Comparison of ENCODE assay signal across 17 cellular contexts in genomic region chr7:78377532-78377931, GRCh38.
DNase-seq lines count a peak whose midpoint lies in the region; ATAC-seq and TF ChIP-seq lines count a peak whose summit lies in the region.
"Had no signal": no experiment of that assay in that cellular context is flagged by ENCODE, and none has a peak within 500 bp of the region (broad histone marks: within the 10 kb centered on the region; RNA-seq: fewer than 3 reads in every experiment).

No MANE protein-coding gene starts in this region.

- H4K20me1 ChIP-seq in HCT116 (ENCODE audit: insufficient read depth), result no peaks in the 10 kb centered on the region
- H4K20me1 ChIP-seq in neural progenitor cell (ENCODE audit: low read depth), result no peaks in the 10 kb centered on the region

- no peak for TF ChIP-seq POLR2A in HCT116 (IDR thresholded peaks at IDR 0.05; ENCODE audit: borderline replicate concordance, extremely low read depth, insufficient read depth, insufficient read length)

- POLR2A ChIA-PET in HCT116 (lab: Charles Lee), result no interaction called here
- POLR2A ChIA-PET in activated CD4-positive, alpha-beta T cell treated with anti-CD3 and anti-CD28 coated beads for 36 hours (lab: Charles Lee), result no interaction called here

- RAD21 ChIA-PET in HCT116 (lab: Charles Lee; ENCODE audit: low non-redundant PET in 1 of 2, low total read pairs in 2 of 2, uncharacterized antibody in 2 of 2, unreplicated experiment in 2 of 2), result no interaction called here

- no TSS peak for BruUV-seq in HCT116 (replicated peaks; lab: Mats Ljungman, UMichigan)

- H3K27ac Mint-ChIP-seq in neural progenitor cell, result no peak overlapping the region
- H3K27ac Mint-ChIP-seq in activated CD4-positive, alpha-beta T cell treated with anti-CD3 and anti-CD28 coated beads for 36 hours, result no peak overlapping the region
- H3K27ac Mint-ChIP-seq: CD8-positive, alpha-beta T cell; IgD-negative memory B cell had no signal

- H3K9ac ChIP-seq in HCT116 (ENCODE audit: low read length) (no peak overlapping the region), neural progenitor cell (no peak overlapping the region)

- TF ChIP-seq CTCF in HCT116 (IDR thresholded peaks at IDR 0.05 in 2 of 3, conservative IDR thresholded peaks at IDR 0.05 in 1 of 3; ENCODE audit: borderline replicate concordance in 1 of 3, insufficient read depth in 1 of 3, low read depth in 2 of 3, low read length in 2 of 3), result no peak; a peak in 1 of 6 replicates
- peak; percentile 5 for TF ChIP-seq CTCF in brain microvascular endothelial cell (IDR thresholded peaks at IDR 0.05; ENCODE audit: low read depth, low read length, missing control alignments)
- peak; percentile 53 for TF ChIP-seq CTCF in neural progenitor cell (IDR thresholded peaks at IDR 0.05)

- no peaks in the 10 kb centered on the region for H3K79me2 ChIP-seq in HCT116 (ENCODE audit: insufficient read depth, low read length)
- no peaks in the 10 kb centered on the region for H3K79me2 ChIP-seq in neural progenitor cell (ENCODE audit: low read depth)

- H3K27me3 Mint-ChIP-seq in neural progenitor cell (ENCODE audit: insufficient read depth, low read depth), result no peaks in the 10 kb centered on the region
- peaks cover 7% of the 10 kb centered on the region for H3K27me3 Mint-ChIP-seq in activated CD4-positive, alpha-beta T cell treated with anti-CD3 and anti-CD28 coated beads for 36 hours
- H3K27me3 Mint-ChIP-seq: IgD-negative memory B cell had no signal

- H3K4me1 ChIP-seq in HCT116 (ENCODE audit: control insufficient read depth in 1 of 2, insufficient read depth in 2 of 2, low read length in 2 of 2) (no peaks in the 10 kb centered on the region), neural progenitor cell (no peaks in the 10 kb centered on the region)
- H3K4me1 ChIP-seq: BE2C, Peyer's patch had no signal

- H2AFZ ChIP-seq in HCT116 (ENCODE audit: low read depth, low read length, poor library complexity, severe bottlenecking) (no peak overlapping the region), neural progenitor cell (replicated peaks) (no peak overlapping the region)

- no peak overlapping the region for H3K4me2 ChIP-seq in HCT116 (ENCODE audit: low read length)
- H3K4me2 ChIP-seq in neural progenitor cell, result no peak overlapping the region

- no peaks in the 10 kb centered on the region for H3K4me1 Mint-ChIP-seq in neural progenitor cell
- H3K4me1 Mint-ChIP-seq in activated CD4-positive, alpha-beta T cell treated with anti-CD3 and anti-CD28 coated beads for 36 hours, result no peaks in the 10 kb centered on the region
- H3K4me1 Mint-ChIP-seq: IgD-negative memory B cell had no signal

- CTCF ChIA-PET in HCT116 (lab: Charles Lee), result no interaction called here
- CTCF ChIA-PET in activated CD4-positive, alpha-beta T cell treated with anti-CD3 and anti-CD28 coated beads for 36 hours (lab: Charles Lee), result interaction anchor here (0.6 kb wide), 1 partner anchor 288 kb away, joined by 3 read pairs; no protein-coding TSS in a partner anchor

- no peak overlapping the region for H3K4me3 ChIP-seq in HCT116 (replicated peaks in 1 of 2; ENCODE audit: low read depth in 1 of 2, low read length in 2 of 2)
- no peak overlapping the region for H3K4me3 ChIP-seq in brain microvascular endothelial cell (ENCODE audit: low read depth, low read length)
- no peak overlapping the region for H3K4me3 ChIP-seq in neural progenitor cell
- H3K4me3 ChIP-seq: Peyer's patch had no signal

- in situ Hi-C loops in ACHN (cut with HindIII; ENCODE audit: low pct_ligation_motif_present, low pct_unique_long_range_greater_than_20kb, low sequenced_read_pairs) (no loop called here), brain microvascular endothelial cell (cut with HindIII; ENCODE audit: low pct_ligation_motif_present, low sequenced_read_pairs) (no loop called here)

- H3K27ac ChIP-seq in HCT116 (ENCODE audit: low read depth, low read length), result no peak overlapping the region
- no peak overlapping the region for H3K27ac ChIP-seq in brain microvascular endothelial cell
- H3K27ac ChIP-seq in neural progenitor cell, result no peak overlapping the region
- H3K27ac ChIP-seq: Peyer's patch had no signal

- no peaks in the 10 kb centered on the region for H3K36me3 Mint-ChIP-seq in neural progenitor cell
- no peaks in the 10 kb centered on the region for H3K36me3 Mint-ChIP-seq in activated CD4-positive, alpha-beta T cell treated with anti-CD3 and anti-CD28 coated beads for 36 hours (ENCODE audit: low read depth)
- H3K36me3 Mint-ChIP-seq: CD8-positive, alpha-beta T cell had no signal

- ATAC-seq in HCT116, result no peak
- no peak for ATAC-seq in activated CD4-positive, alpha-beta T cell treated with anti-CD3 and anti-CD28 coated beads for 36 hours
- ATAC-seq: CD8-positive, alpha-beta T cell had no signal

- intact Hi-C loops in HCT116 (cut with micrococcal nuclease), result no loop called here
- intact Hi-C loops in activated CD4-positive, alpha-beta T cell treated with anti-CD3 and anti-CD28 coated beads for 36 hours (cut with DNase I, micrococcal nuclease), result no loop called here

- no peaks in the 10 kb centered on the region for H3F3A ChIP-seq in neural progenitor cell (ENCODE audit: low read depth)

- no peaks in the 10 kb centered on the region for H3K9me3 Mint-ChIP-seq in neural progenitor cell
- no peaks in the 10 kb centered on the region for H3K9me3 Mint-ChIP-seq in activated CD4-positive, alpha-beta T cell treated with anti-CD3 and anti-CD28 coated beads for 36 hours (ENCODE audit: low read depth)

- H3K9me2 ChIP-seq in HCT116 (ENCODE audit: insufficient read depth), result no peaks in the 10 kb centered on the region

- H3K9me3 ChIP-seq in HCT116 (ENCODE audit: control insufficient read depth in 1 of 2, insufficient read depth in 1 of 2, low read depth in 1 of 2, low read length in 2 of 2) (no peaks in the 10 kb centered on the region), neural progenitor cell (ENCODE audit: low read depth) (no peaks in the 10 kb centered on the region)
- H3K9me3 ChIP-seq: BE2C, Peyer's patch had no signal

- H3K27me3 ChIP-seq in HCT116 (ENCODE audit: insufficient read depth, low read length) (peaks cover 20% of the 10 kb centered on the region; the same call in 1 of the 2 replicates), brain microvascular endothelial cell (replicated peaks) (no peaks in the 10 kb centered on the region), neural progenitor cell (no peaks in the 10 kb centered on the region)
- H3K27me3 ChIP-seq: Peyer's patch had no signal

- H3K36me3 ChIP-seq in HCT116 (ENCODE audit: control insufficient read depth in 1 of 2, insufficient read depth in 2 of 2, low read length in 2 of 2) (no peaks in the 10 kb centered on the region), brain microvascular endothelial cell (replicated peaks) (no peaks in the 10 kb centered on the region), neural progenitor cell (no peaks in the 10 kb centered on the region)
- H3K36me3 ChIP-seq: BE2C, Peyer's patch had no signal

- DNase-seq in ACHN, result peak; percentile 17
- no peak for DNase-seq in HCT116 (ENCODE audit: low read depth, low spot score)
- no peak for DNase-seq in brain microvascular endothelial cell
- DNase-seq in neural progenitor cell (ENCODE audit: low spot score), result no peak
- no peak for DNase-seq in NCI-H2227 (lab: John Stamatoyannopoulos, UW; ENCODE audit: unreplicated experiment)
- DNase-seq in activated CD4-positive, alpha-beta T cell treated with anti-CD3 and anti-CD28 coated beads for 36 hours, result no peak
- no peak for DNase-seq in NOMO-1 (lab: John Stamatoyannopoulos, UW; ENCODE audit: unreplicated experiment in 2 of 2)
- DNase-seq: BE2C; CD8-positive, alpha-beta T cell; EL; HCEC 1CT; NCI-H1092; NCI-H446 treated with DMSO at 0.1 percent for 48 hours; NCI-H82; Peyer's patch; Right ventricle myocardium superior had no signal

- no peak overlapping the region for H3K4me3 Mint-ChIP-seq in neural progenitor cell
- H3K4me3 Mint-ChIP-seq in activated CD4-positive, alpha-beta T cell treated with anti-CD3 and anti-CD28 coated beads for 36 hours, result no peak overlapping the region
- H3K4me3 Mint-ChIP-seq: CD8-positive, alpha-beta T cell; IgD-negative memory B cell had no signal

- TF ChIP-seq RAD21 in HCT116 (IDR thresholded peaks at IDR 0.05; ENCODE audit: low read depth), result 0 out of 2 replicates have a peak, but pooled peaks have one; percentile 7

TF ChIP-seq in HCT116, 20 proteins besides CTCF, POLR2A, EP300 and RAD21 (continues in another document):
- no peak for TF ChIP-seq ATF3 (IDR thresholded peaks at IDR 0.05)
- no peak for TF ChIP-seq MAX (IDR thresholded peaks at IDR 0.05)
- TF ChIP-seq ZFX (IDR thresholded peaks at IDR 0.05), result no peak
- no peak for TF ChIP-seq SRF (IDR thresholded peaks at IDR 0.05; ENCODE audit: low read depth)
- TF ChIP-seq REST (IDR thresholded peaks at IDR 0.05; ENCODE audit: low read depth), result no peak
- TF ChIP-seq ELF1 (IDR thresholded peaks at IDR 0.05; ENCODE audit: borderline replicate concordance, low read depth), result no peak

Comparison
In these comparisons a context has a peak if more than half of its experiments do, and no peak if none do; other contexts are left out.
1. CTCF ChIP-seq: peak in brain microvascular endothelial cell (single experiment) and neural progenitor cell (single experiment); none in HCT116 (0 of 3).